Comparison of ENCODE assay signal across 1 cellular context in the genomic region with DNA sequence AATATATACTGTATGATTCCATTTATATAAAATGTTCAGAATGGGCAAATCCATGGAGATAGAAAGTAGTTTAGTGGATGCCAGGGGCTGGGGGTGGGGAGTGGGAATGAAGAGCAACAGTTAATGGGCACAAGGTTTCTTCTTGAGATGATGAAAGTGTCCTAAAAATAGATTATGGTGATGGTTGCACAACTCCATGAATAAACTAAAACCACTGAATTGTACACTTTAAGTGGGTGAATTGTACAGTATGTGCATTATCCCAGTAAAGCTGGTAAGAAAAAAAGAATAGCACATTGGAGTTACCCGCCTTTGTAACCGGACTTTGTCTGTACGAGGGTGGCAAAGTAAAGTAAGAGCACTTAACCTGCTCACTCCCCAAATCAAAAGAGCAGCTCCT.
TF ChIP-seq lines count a peak whose summit lies in the region.

No MANE protein-coding gene starts in this region.

TF ChIP-seq in IMR-90, 13 proteins besides CTCF, POLR2A, EP300 and RAD21:
- no peak for TF ChIP-seq MAZ (IDR thresholded peaks at IDR 0.05; ENCODE audit: borderline replicate concordance, low read depth, low read length)
- no peak for TF ChIP-seq MAFK (IDR thresholded peaks at IDR 0.05; ENCODE audit: low read depth, low read length)
- TF ChIP-seq FOS (IDR thresholded peaks at IDR 0.05; ENCODE audit: low read depth, low read length): no peak
- TF ChIP-seq SMC3 (IDR thresholded peaks at IDR 0.05; ENCODE audit: low read depth, low read length): no peak
- TF ChIP-seq RCOR1 (IDR thresholded peaks at IDR 0.05; ENCODE audit: insufficient replicate concordance, low read length): no peak
- peak; percentile 92 for TF ChIP-seq CEBPB (IDR thresholded peaks at IDR 0.05; ENCODE audit: low read depth, low read length)
- TF ChIP-seq CHD1 (IDR thresholded peaks at IDR 0.05; ENCODE audit: low read depth, low read length): no peak
TF ChIP-seq in IMR-90: peak in this region for 1.
